8 cellular contexts compared by ENCODE assay signal in the genomic region with DNA sequence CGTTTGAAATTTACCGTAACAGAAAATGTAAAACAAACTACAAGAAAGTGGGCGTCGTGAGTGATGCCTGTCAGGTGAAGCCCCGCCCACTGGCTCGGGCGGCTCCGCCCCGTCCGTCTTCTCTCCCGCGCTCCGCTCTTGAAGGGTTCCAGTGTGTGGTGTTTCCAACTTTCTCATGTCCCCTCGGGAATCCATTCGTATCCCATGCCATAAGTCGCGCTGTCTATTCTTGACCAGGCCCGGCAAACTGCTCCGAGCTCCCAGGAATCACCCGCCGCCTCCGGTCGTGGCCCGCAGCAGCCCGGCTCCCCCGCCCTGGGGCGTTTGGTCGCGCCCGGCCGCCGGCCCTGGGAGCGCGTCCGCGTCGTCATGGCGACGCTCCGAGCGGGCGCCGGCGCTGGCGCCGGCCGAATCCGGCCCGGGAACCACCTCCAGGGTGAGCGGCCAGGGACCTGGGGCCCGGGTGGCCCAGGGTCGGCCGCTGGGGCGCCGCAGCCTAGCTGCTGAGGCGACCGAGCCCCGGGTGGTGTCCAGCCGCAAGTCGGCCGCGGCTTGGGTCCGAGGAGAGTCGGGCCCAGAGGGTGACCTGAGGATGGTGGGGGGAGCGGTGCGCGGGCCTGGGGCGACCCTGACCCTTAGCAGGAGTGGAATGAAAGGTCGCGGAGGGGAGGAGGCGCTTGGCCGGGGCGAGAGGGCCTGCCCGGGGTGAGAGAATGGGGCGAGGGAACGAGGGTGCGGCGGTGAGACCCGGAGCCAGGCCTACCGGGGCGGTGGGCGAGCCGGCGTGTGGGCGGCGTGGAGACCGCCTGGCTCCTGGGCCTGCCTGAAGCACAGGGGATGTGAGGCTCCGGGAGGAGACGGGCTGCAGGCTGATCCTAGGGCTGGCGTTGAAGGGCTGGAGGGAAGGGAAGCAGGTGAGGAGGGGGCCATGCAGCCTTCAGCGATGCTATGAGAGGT. TPM values are rescaled to one million over a fixed set of nuclear protein-coding genes. Genes with fewer than 3 reads are reported as not detected.
DNase-seq lines count a peak whose midpoint lies in the region; TF ChIP-seq lines count a peak whose summit lies in the region.

CFAP221 (plus strand) TSS at position 375 of the 957 bp plus-strand sequence. CDS start 1,683 bp downstream, outside the sequence.

- no peaks in the 10 kb centered on the region for H3K9me2 ChIP-seq in PC-9 (ENCODE audit: insufficient read depth)

- no peak within 1 kb of the TSS for H3K27ac ChIP-seq in PC-9
- peak within 1 kb of the TSS; percentile 30 for H3K27ac ChIP-seq in angular gyrus (ENCODE audit: low read depth, low read length)
- peak within 1 kb of the TSS in 1 of 2 donors; percentile 44 for H3K27ac ChIP-seq in right atrium auricular region

- CTCF ChIA-PET in PC-9 (lab: Charles Lee) = no interaction called here

- no peaks in the 10 kb centered on the region for H3K79me2 ChIP-seq in PC-9 (ENCODE audit: low read depth)

- H3K36me3 ChIP-seq in PC-9 (ENCODE audit: low read depth) = no peaks in the 10 kb centered on the region
- H3K36me3 ChIP-seq in right atrium auricular region = no peaks in the 10 kb centered on the region

- no TSS peak for BruUV-seq in PC-9 (replicated peaks; lab: Mats Ljungman, UMichigan)

- H3K4me2 ChIP-seq in PC-9 = peak within 1 kb of the TSS; percentile 70

- peak; percentile 95 for DNase-seq in AG20443 (ENCODE audit: low spot score)
- DNase-seq in GM19238 (ENCODE audit: insufficient read length, low spot score) = peak; percentile 26
- peak; percentile 81 for DNase-seq in HK-2 (ENCODE audit: unreplicated experiment)
- peak in 1 of 2 experiments; percentile 47 for DNase-seq in PC-9
- no peak for DNase-seq in right atrium auricular region (ENCODE audit: low spot score)
- peak; percentile 54 to 96 (median 76) for DNase-seq in posterior cingulate gyrus
- DNase-seq in T-helper 9 cell = no peak

- POLR2A ChIA-PET in PC-9 (lab: Charles Lee; ENCODE audit: unreplicated experiment) = no interaction called here

- H3K9me3 ChIP-seq in PC-9 (ENCODE audit: insufficient read depth, low read depth) (no peaks in the 10 kb centered on the region), right atrium auricular region (no peaks in the 10 kb centered on the region)

- H3K27me3 ChIP-seq in PC-9 (ENCODE audit: insufficient read depth, low read depth) (peaks cover 68% of the 10 kb centered on the region), right atrium auricular region (no peaks in the 10 kb centered on the region)

- no peaks in the 10 kb centered on the region for H4K20me1 ChIP-seq in PC-9 (ENCODE audit: insufficient read depth)

- peak within 1 kb of the TSS; percentile 48 for H3K4me3 ChIP-seq in PC-9
- peak within 1 kb of the TSS; percentile 58 to 64 for H3K4me3 ChIP-seq in right atrium auricular region

- H3K4me1 ChIP-seq in PC-9 (replicated peaks; ENCODE audit: insufficient read depth) (no peaks in the 10 kb centered on the region), right atrium auricular region (peaks cover 0 to 11% of the 10 kb centered on the region in 2 donors)

- TF ChIP-seq CTCF in PC-9 (conservative IDR thresholded peaks at IDR 0.05) (no peak), right atrium auricular region (IDR thresholded peaks at IDR 0.05) (no peak)

- peak within 1 kb of the TSS; percentile 76; the same call in 1 of the 2 replicates for H2AFZ ChIP-seq in PC-9

- intact Hi-C loops in PC-9 (cut with micrococcal nuclease; ENCODE audit: unreplicated experiment) = no loop called here
- intact Hi-C loops in posterior cingulate gyrus (cut with DNase I) = no loop called here

- H3F3A ChIP-seq in PC-9 (ENCODE audit: insufficient read depth, low read depth) = no peaks in the 10 kb centered on the region

RNA-seq across cellular contexts. Expression of gene CFAP221, which starts in this region (rescaled TPM):
- total RNA-seq in PC-9 (2021) = not detected in 2 replicates
- 1 to 10 TPM in 1 of 2 donors, under 1 TPM in 1; 0.44 to 1.1 TPM for total RNA-seq in right atrium auricular region

Comparison
In these comparisons a context has a peak if more than half of its experiments do, and no peak if none do; other contexts are left out.
1. DNase-seq: peak in AG20443 (single experiment), GM19238 (single experiment), HK-2 (single experiment) and posterior cingulate gyrus (10 of 10); none in right atrium auricular region (single experiment) and T-helper 9 cell (single experiment).